ENCODE assay signal across 13 cellular contexts in genomic region chr13:27264648-27265047, GRCh38. TPM values are rescaled to one million over a fixed set of nuclear protein-coding genes. Genes with fewer than 3 reads are reported as not detected.
DNase-seq lines count a peak whose midpoint lies in the region; ATAC-seq and TF ChIP-seq lines count a peak whose summit lies in the region.
"Had no signal": no experiment of that assay in that cellular context is flagged by ENCODE, and none has a peak within 500 bp of the region (broad histone marks: within the 10 kb centered on the region; RNA-seq: fewer than 3 reads in every experiment).

No MANE protein-coding gene starts in this region.

- peaks cover 0 to 27% (median under 1%) of the 10 kb centered on the region in 9 donors for H3K36me3 ChIP-seq in heart right ventricle
- H3K36me3 ChIP-seq in adrenal gland (replicated peaks in 1 of 2): no peaks in the 10 kb centered on the region
- H3K36me3 ChIP-seq: thyroid gland had no signal

- no peak for TF ChIP-seq POLR2A in adrenal gland (IDR thresholded peaks at IDR 0.05)

- no peaks in the 10 kb centered on the region for H3K27me3 Mint-ChIP-seq in mesothelial cell of epicardium (ENCODE audit: low read depth)

- H3K27ac ChIP-seq in heart right ventricle (peak overlapping the region in 8 of 10 donors; percentile 1 to 71 (median 53)), adrenal gland (peak overlapping the region in 4 of 5 donors; percentile 18 to 43 (median 22)), temporal lobe (ENCODE audit: low read depth, low read length) (peak overlapping the region; percentile 66)
- H3K27ac ChIP-seq: thyroid gland had no signal

- no peak for DNase-seq in heart right ventricle
- no peak for DNase-seq in Right ventricle myocardium superior
- peak in 4 of 7 donors; percentile 24 to 65 (median 40) for DNase-seq in adrenal gland
- no peak for DNase-seq in mesothelial cell of epicardium (ENCODE audit: low spot score in 2 of 2, unreplicated experiment in 2 of 2)
- no peak for DNase-seq in NCI-H524 (lab: John Stamatoyannopoulos, UW)
- DNase-seq in NCI-H1417 treated with DMSO at 0.1 percent for 48 hours (lab: John Stamatoyannopoulos, UW): no peak
- DNase-seq: islet precursor cell; NCI-H2029; stimulated activated CD4-positive, alpha-beta T cell treated with anti-CD3 and anti-CD28 coated beads, Interleukin-15, amount 100 ng/mL, for 24 hours; thyroid gland had no signal

- H3K9me3 ChIP-seq in heart right ventricle (no peaks in the 10 kb centered on the region), adrenal gland (replicated peaks in 1 of 3) (no peaks in the 10 kb centered on the region)
- H3K9me3 ChIP-seq: thyroid gland had no signal

- H3K27me3 ChIP-seq in heart right ventricle: no peaks in the 10 kb centered on the region
- H3K27me3 ChIP-seq in adrenal gland: no peaks in the 10 kb centered on the region
- H3K27me3 ChIP-seq: thyroid gland had no signal

- H3K4me1 ChIP-seq in heart right ventricle (peaks cover 0 to 56% (median 30%) of the 10 kb centered on the region in 9 donors), adrenal gland (replicated peaks in 1 of 2) (peaks cover 0 to 36% of the 10 kb centered on the region in 2 donors)
- H3K4me1 ChIP-seq: thyroid gland had no signal

- H3K9me3 Mint-ChIP-seq in mesothelial cell of epicardium: no peaks in the 10 kb centered on the region
- H3K9me3 Mint-ChIP-seq: activated naive CD4-positive, alpha-beta T cell treated with anti-CD3 and anti-CD28 coated beads, Interleukin-2, amount 50 U/mL, for 72 hours had no signal

- ATAC-seq in heart right ventricle: no peak
- ATAC-seq in Right ventricle myocardium superior (ENCODE audit: poor library complexity): no peak
- no peak for ATAC-seq in GM18907 (IDR thresholded peaks at IDR 0.05; ENCODE audit: unreplicated experiment)

- TF ChIP-seq CTCF in heart right ventricle (IDR thresholded peaks at IDR 0.05) (no peak), adrenal gland (IDR thresholded peaks at IDR 0.05) (no peak), mesothelial cell of epicardium (IDR thresholded peaks at IDR 0.05; ENCODE audit: unreplicated experiment) (no peak)

- intact Hi-C loops in heart right ventricle (cut with DNase I): no loop called here
- intact Hi-C loops in Right ventricle myocardium superior (cut with DNase I): loop anchor here (10.0 kb wide), 1 partner anchor 180 kb away; no protein-coding TSS in a partner anchor
- intact Hi-C loops in adrenal gland (cut with DNase I): no loop called here

- peaks cover 3% of the 10 kb centered on the region for H3K36me3 Mint-ChIP-seq in mesothelial cell of epicardium
- H3K36me3 Mint-ChIP-seq: activated naive CD4-positive, alpha-beta T cell treated with anti-CD3 and anti-CD28 coated beads, Interleukin-2, amount 50 U/mL, for 72 hours had no signal

- no peak overlapping the region for H3K4me3 ChIP-seq in heart right ventricle
- H3K4me3 ChIP-seq in adrenal gland: no peak overlapping the region
- H3K4me3 ChIP-seq: thyroid gland had no signal

- H3K4me1 Mint-ChIP-seq in mesothelial cell of epicardium: peaks cover 39% of the 10 kb centered on the region

- H3K27ac Mint-ChIP-seq in mesothelial cell of epicardium: peak overlapping the region; percentile 82

- WGBS in heart right ventricle, 2 donors: 60 to 75% methylated on average over 1 of the region's 1 CpG
- WGBS in adrenal gland, 4 donors: 15 to 43% (median 32%) methylated on average over 1 of the region's 1 CpG

- no peak overlapping the region for H3K4me3 Mint-ChIP-seq in mesothelial cell of epicardium

RNA-seq across cellular contexts. Expression of gene RASL11A, which starts 6.0 kb away (rescaled TPM):
- total RNA-seq in heart right ventricle (10 to 100 TPM in 2 of 10 donors, 1 to 10 TPM in 8; 1.8 to 68.7 (median 3.1) TPM), Right ventricle myocardium superior (9.9 TPM), adrenal gland (10 to 100 TPM in 4 of 8 donors, 1 to 10 TPM in 4; 3.4 to 28.4 (median 9.3) TPM), mesothelial cell of epicardium (8.8 to 10.5 TPM (median 9.1 TPM) in 3 replicates), temporal lobe (1.5 TPM)
- polyA plus RNA-seq in heart right ventricle (1 to 10 TPM; 6.6 to 9.3 TPM), adrenal gland (10 to 100 TPM in 1 of 3 donors, 1 to 10 TPM in 2; 8.9 to 10.3 (median 9.6) TPM)

RNA-seq across cellular contexts. Expression of gene RPL21, which starts 13.3 kb away (rescaled TPM):
- total RNA-seq in heart right ventricle: 100 to 1,000 TPM; 498 to 733 (median 598) TPM
- polyA plus RNA-seq in heart right ventricle: 1,000 to 10,000 TPM in 1 of 2 donors, 100 to 1,000 TPM in 1; 574 to 1,188 TPM
- 637 TPM for total RNA-seq in Right ventricle myocardium superior
- 100 to 1,000 TPM; 514 to 947 (median 793) TPM for total RNA-seq in adrenal gland
- 1,000 to 10,000 TPM in 1 of 3 donors, 100 to 1,000 TPM in 2; 400 to 1,726 (median 621) TPM for polyA plus RNA-seq in adrenal gland
- total RNA-seq in mesothelial cell of epicardium: 851 to 889 TPM (median 875 TPM) in 3 replicates
- 865 TPM for total RNA-seq in temporal lobe

Comparison
In these comparisons a context has a peak if more than half of its experiments do, and no peak if none do; other contexts are left out.
1. DNase-seq: peak in adrenal gland (4 of 7); none in heart right ventricle (0 of 2), Right ventricle myocardium superior (single experiment), mesothelial cell of epicardium (0 of 2), NCI-H524 (0 of 2) and NCI-H1417 treated with DMSO at 0.1 percent for 48 hours (single experiment).
2. Peak in every context shown above with its lines, with median percentiles within 50 percentile points of each other: H3K27ac ChIP-seq.